Comparison of ENCODE assay signal across 10 cellular contexts in genomic region chr16:56262148-56262878, GRCh38.
DNase-seq lines count a peak whose midpoint lies in the region; ATAC-seq, FAIRE-seq and TF ChIP-seq lines count a peak whose summit lies in the region.
"Had no signal": no experiment of that assay in that cellular context is flagged by ENCODE, and none has a peak within 500 bp of the region (broad histone marks: within the 10 kb centered on the region; RNA-seq: fewer than 3 reads in every experiment).

No MANE protein-coding gene starts in this region.

- H3K27ac ChIP-seq in K562 (ENCODE audit: extremely low read depth, low read depth, low read length), result peak overlapping the region; percentile 57
- H3K27ac ChIP-seq: ascending aorta had no signal

- peak overlapping the region in 1 of 2 experiments; percentile 37; a peak in 2 of 4 replicates for H3K9ac ChIP-seq in K562 (ENCODE audit: insufficient read depth in 1 of 2, low read depth in 2 of 2, low read length in 2 of 2)

- H3K27me3 ChIP-seq in K562 (ENCODE audit: control insufficient read depth in 2 of 2, insufficient read depth in 2 of 2, low read length in 2 of 2), result no peaks in the 10 kb centered on the region
- H3K27me3 ChIP-seq: ascending aorta had no signal

- DNase-seq in Daoy (ENCODE audit: low read depth) (peak; percentile 14), T-cell (peak; percentile 16 to 74 (median 44)), K562 (ENCODE audit: extremely low read depth in 1 of 4, low spot score in 3 of 4) (peak; percentile 86 to 87 (median 87)), NCI-H1092 (lab: John Stamatoyannopoulos, UW) (no peak), NAMALWA (ENCODE audit: low spot score) (no peak)
- peak; percentile 29 for DNase-seq in stimulated activated CD4-positive, alpha-beta T cell treated with anti-CD3 and anti-CD28 coated beads, Interleukin-15, amount 100 ng/mL, for 24 hours
- DNase-seq: NCI-H226 had no signal

- CTCF ChIA-PET in T-cell (lab: Charles Lee), result interaction anchor here (0.6 to 1.6 kb wide), 6 partner anchors 11 to 439 kb away, joined by 3 to 6 read pairs (median 4); no protein-coding TSS in a partner anchor
- CTCF ChIA-PET in K562 (lab: Yijun Ruan, JAX; ENCODE audit: low intra/inter-chr PET ratio), result no interaction called here

- 11% methylated on average over 10 of the region's 10 CpGs for WGBS in K562 (ENCODE audit: insufficient coverage, low coverage, missing lambda C conversion rate)

- intact Hi-C loops in K562 (cut with micrococcal nuclease), result loop anchor here (5.0 kb wide), 1 partner anchor 55 kb away; no protein-coding TSS in a partner anchor

- TF ChIP-seq CTCF in K562 (IDR thresholded peaks at IDR 0.05 in 2 of 3, conservative IDR thresholded peaks at IDR 0.05 in 1 of 3; ENCODE audit: insufficient read depth in 2 of 3, low read depth in 1 of 3, low read length in 3 of 3), result peak in 2 of 3 experiments; percentile 23 to 26; a peak in 3 of 6 replicates

- POLR2A ChIA-PET in T-cell (lab: Charles Lee) (interaction anchor here in 1 of 2 donors (0.6 kb wide), 1 partner anchor 1333 kb away, joined by 3 read pairs; no protein-coding TSS in a partner anchor), K562 (lab: Yijun Ruan, JAX) (interaction anchor here (0.6 to 4.0 kb wide), 5 partner anchors 11 to 259 kb away, joined by 3 to 38 read pairs (median 3); no protein-coding TSS in a partner anchor)

- peaks cover 25 to 52% (median 40%) of the 10 kb centered on the region in 3 donors for H3K4me1 Mint-ChIP-seq in T-cell

- no peaks in the 10 kb centered on the region for H3K9me1 ChIP-seq in K562 (ENCODE audit: control insufficient read depth, insufficient read depth, low read length)

- no peak overlapping the region for H3K4me3 ChIP-seq in K562
- H3K4me3 ChIP-seq: ascending aorta had no signal

- BruUV-seq in K562 (replicated peaks; lab: Mats Ljungman, UMichigan), result no TSS peak

- H3K9me3 Mint-ChIP-seq in T-cell, result no peaks in the 10 kb centered on the region

- peak; percentile 97 for FAIRE-seq in K562 (lab: Jason Lieb, UNC)

- H3K27ac Mint-ChIP-seq in T-cell, result peak overlapping the region; percentile 90 to 95

- H3K27me3 Mint-ChIP-seq in T-cell, result no peaks in the 10 kb centered on the region

- H3K9me3 ChIP-seq in K562 (replicated peaks; ENCODE audit: control insufficient read depth, insufficient read depth, low read depth, low read length), result no peaks in the 10 kb centered on the region
- H3K9me3 ChIP-seq: ascending aorta had no signal

- in situ Hi-C loops in K562 (cut with MboI), result no loop called here

- H3K4me3 Mint-ChIP-seq in T-cell, result peak overlapping the region; percentile 1 to 65 (median 37)

- TF ChIP-seq POLR2A in K562 (conservative IDR thresholded peaks at IDR 0.05), result no peak

- TF ChIP-seq EP300 in K562 (IDR thresholded peaks at IDR 0.05; ENCODE audit: low read length), result peak; percentile 68; the same call in 1 of the 2 replicates

- TF ChIP-seq RAD21 in K562 (CRISPR knock-in tag; conservative IDR thresholded peaks at IDR 0.05 in 1 of 2, IDR thresholded peaks at IDR 0.05 in 1 of 2), result peak in 1 of 2 experiments; percentile 34; a peak in 2 of 4 replicates

- H3K36me3 ChIP-seq in K562 (ENCODE audit: control insufficient read depth, insufficient read depth, low read length), result no peaks in the 10 kb centered on the region
- H3K36me3 ChIP-seq: ascending aorta had no signal

- H3K4me2 ChIP-seq in K562 (ENCODE audit: insufficient read depth, low read length), result peak overlapping the region; percentile 56

- H3K36me3 Mint-ChIP-seq in T-cell, result no peaks in the 10 kb centered on the region

- H3K4me1 ChIP-seq in K562 (replicated peaks in 1 of 2; ENCODE audit: control insufficient read depth in 2 of 2, insufficient read depth in 2 of 2, low read length in 2 of 2), result peaks cover 22 to 44% of the 10 kb centered on the region in 2 experiments

- H4K20me1 ChIP-seq in K562 (replicated peaks; ENCODE audit: control insufficient read depth, insufficient read depth, low read length), result no peaks in the 10 kb centered on the region

- no peaks in the 10 kb centered on the region for H3K79me2 ChIP-seq in K562 (ENCODE audit: control insufficient read depth, insufficient read depth, low read length)

- peak overlapping the region; percentile 81 for H2AFZ ChIP-seq in K562 (ENCODE audit: low read depth, low read length)

- ATAC-seq in T-cell (replicated peaks in 1 of 4) (peak; percentile 81 to 94 (median 88)), K562 (peak; percentile 91), HG03432 (IDR thresholded peaks at IDR 0.05; ENCODE audit: unreplicated experiment) (no peak), GM19035 (IDR thresholded peaks at IDR 0.05; ENCODE audit: unreplicated experiment) (no peak)

TF ChIP-seq in K562, 482 proteins besides CTCF, POLR2A, EP300 and RAD21 (continues in another document):
- TF ChIP-seq TOE1 (IDR thresholded peaks at IDR 0.05; ENCODE audit: borderline replicate concordance) (no peak), TOE1 (CRISPR knock-in tag; IDR thresholded peaks at IDR 0.05; ENCODE audit: borderline replicate concordance, low read depth) (no peak), CREB1 (IDR thresholded peaks at IDR 0.05) (peak; percentile 54; the same call in 1 of the 2 replicates), CREB1 (CRISPR knock-in tag; IDR thresholded peaks at IDR 0.05) (no peak), UBTF (IDR thresholded peaks at IDR 0.05; ENCODE audit: borderline replicate concordance in 1 of 2, low read depth in 2 of 2, low read length in 2 of 2) (peak; percentile 50 to 72; a peak in 1 of 4 replicates), ZMIZ1 (IDR thresholded peaks at IDR 0.05; ENCODE audit: low read depth in 2 of 2, low read length in 2 of 2) (peak in 1 of 2 experiments; percentile 38; a peak in 1 of 4 replicates), FUS (optimal IDR thresholded peaks at IDR 0.05; ENCODE audit: low read depth, low read length) (no peak), PKNOX1 (IDR thresholded peaks at IDR 0.05) (peak; percentile 64), SNAPC5 (CRISPR knock-in tag; IDR thresholded peaks at IDR 0.05) (no peak), JUND (IDR thresholded peaks at IDR 0.05; ENCODE audit: borderline replicate concordance, low read depth, low read length) (peak; percentile 90), JUND (tag; IDR thresholded peaks at IDR 0.05; ENCODE audit: borderline replicate concordance, low read depth, low read length) (peak; percentile 88; the same call in 2 of the 3 replicates), NRF1 (conservative IDR thresholded peaks at IDR 0.05 in 1 of 2, IDR thresholded peaks at IDR 0.05 in 1 of 2) (peak in 1 of 2 experiments; percentile 23; a peak in 1 of 4 replicates), MAZ (CRISPR knock-in tag; conservative IDR thresholded peaks at IDR 0.05 in 1 of 2, IDR thresholded peaks at IDR 0.05 in 1 of 2) (peak in 1 of 2 experiments; percentile 24; a peak in 2 of 4 replicates), RBM22 (IDR thresholded peaks at IDR 0.05; ENCODE audit: low read depth, low read length, poor library complexity, severe bottlenecking) (no peak)

Comparison
In these comparisons a context has a peak if more than half of its experiments do, and no peak if none do; other contexts are left out.
1. DNase-seq: peak in Daoy (single experiment), T-cell (34 of 34), K562 (4 of 4) and stimulated activated CD4-positive, alpha-beta T cell treated with anti-CD3 and anti-CD28 coated beads, Interleukin-15, amount 100 ng/mL, for 24 hours (single experiment); none in NCI-H1092 (single experiment) and NAMALWA (single experiment).
2. ATAC-seq: peak in T-cell (4 of 4) and K562 (single experiment); none in HG03432 (single experiment) and GM19035 (single experiment).